In genomic region chr9:98191615-98192502, GRCh38 we compare ENCODE assay signal across 1 cellular context.
TF ChIP-seq lines count a peak whose summit lies in the region.

No MANE protein-coding gene starts in this region.

TF ChIP-seq in K562, 482 proteins besides CTCF, POLR2A, EP300 and RAD21 (continued from another document and continues in another):
- TF ChIP-seq ZNF232 (CRISPR knock-in tag; IDR thresholded peaks at IDR 0.05) (0 out of 2 replicates have a peak, but pooled peaks have one; percentile 10), ID3 (CRISPR knock-in tag; IDR thresholded peaks at IDR 0.05) (no peak), ID3 (tag; IDR thresholded peaks at IDR 0.05) (0 out of 2 replicates have a peak, but pooled peaks have one; percentile 25), NFIC (IDR thresholded peaks at IDR 0.05) (0 out of 2 replicates have a peak, but pooled peaks have one; percentile 36), ZNF583 (CRISPR knock-in tag; IDR thresholded peaks at IDR 0.05) (peak; percentile 25; the same call in 1 of the 2 replicates), NCOA2 (IDR thresholded peaks at IDR 0.05; ENCODE audit: partially characterized antibody in 2 of 2) (no peak), EGR1 (conservative IDR thresholded peaks at IDR 0.05) (peak; percentile 21; the same call in 1 of the 2 replicates), MTA1 (IDR thresholded peaks at IDR 0.05; ENCODE audit: borderline replicate concordance) (no peak), KAT7 (CRISPR knock-in tag; IDR thresholded peaks at IDR 0.05; ENCODE audit: borderline replicate concordance) (peak; percentile 53; the same call in 1 of the 2 replicates), MAZ (CRISPR knock-in tag; conservative IDR thresholded peaks at IDR 0.05 in 1 of 2, IDR thresholded peaks at IDR 0.05 in 1 of 2) (peak in 1 of 2 experiments; percentile 40; a peak in 1 of 4 replicates), HNRNPL (IDR thresholded peaks at IDR 0.05; ENCODE audit: low read depth, low read length) (no peak), ZNF3 (CRISPR knock-in tag; IDR thresholded peaks at IDR 0.05) (no peak), RB1 (IDR thresholded peaks at IDR 0.05; ENCODE audit: low read depth) (0 out of 2 replicates have a peak, but pooled peaks have one; percentile 4), FOXM1 (IDR thresholded peaks at IDR 0.05; ENCODE audit: low read depth) (no peak), FOXM1 (CRISPR knock-in tag; IDR thresholded peaks at IDR 0.05; ENCODE audit: low read depth) (0 out of 2 replicates have a peak, but pooled peaks have one; percentile 31), U2AF2 (optimal IDR thresholded peaks at IDR 0.05; ENCODE audit: low read depth, low read length) (no peak), E2F6 (IDR thresholded peaks at IDR 0.05; ENCODE audit: borderline replicate concordance in 1 of 2, extremely low read depth in 1 of 2, insufficient read depth in 1 of 2, insufficient read length in 1 of 2, low read depth in 1 of 2, low read length in 1 of 2, poor library complexity in 1 of 2, severe bottlenecking in 1 of 2) (peak in 1 of 2 experiments; percentile 27), RBM14 (IDR thresholded peaks at IDR 0.05; ENCODE audit: borderline replicate concordance, insufficient read depth, low read depth, low read length) (0 out of 2 replicates have a peak, but pooled peaks have one; percentile 45), DACH1 (IDR thresholded peaks at IDR 0.05; ENCODE audit: partially characterized antibody) (no peak), ETV5 (CRISPR knock-in tag; IDR thresholded peaks at IDR 0.05; ENCODE audit: low read depth) (no peak), NR2C1 (IDR thresholded peaks at IDR 0.05) (no peak), NR2C1 (tag; IDR thresholded peaks at IDR 0.05) (no peak), CREB1 (IDR thresholded peaks at IDR 0.05) (peak; percentile 5; the same call in 1 of the 2 replicates), CREB1 (CRISPR knock-in tag; IDR thresholded peaks at IDR 0.05) (no peak), FIP1L1 (IDR thresholded peaks at IDR 0.05; ENCODE audit: low read depth, low read length, poor library complexity, severe bottlenecking) (peak; percentile 35), ZNF12 (CRISPR knock-in tag; IDR thresholded peaks at IDR 0.05) (0 out of 2 replicates have a peak, but pooled peaks have one; percentile 26), RBM34 (IDR thresholded peaks at IDR 0.05; ENCODE audit: borderline replicate concordance, insufficient read depth, low read length) (no peak)
- TF ChIP-seq, protein P1, sequence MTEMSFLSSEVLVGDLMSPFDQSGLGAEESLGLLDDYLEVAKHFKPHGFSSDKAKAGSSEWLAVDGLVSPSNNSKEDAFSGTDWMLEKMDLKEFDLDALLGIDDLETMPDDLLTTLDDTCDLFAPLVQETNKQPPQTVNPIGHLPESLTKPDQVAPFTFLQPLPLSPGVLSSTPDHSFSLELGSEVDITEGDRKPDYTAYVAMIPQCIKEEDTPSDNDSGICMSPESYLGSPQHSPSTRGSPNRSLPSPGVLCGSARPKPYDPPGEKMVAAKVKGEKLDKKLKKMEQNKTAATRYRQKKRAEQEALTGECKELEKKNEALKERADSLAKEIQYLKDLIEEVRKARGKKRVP (CRISPR knock-in tag; IDR thresholded peaks at IDR 0.05) = no peak
- TF ChIP-seq, protein P2, sequence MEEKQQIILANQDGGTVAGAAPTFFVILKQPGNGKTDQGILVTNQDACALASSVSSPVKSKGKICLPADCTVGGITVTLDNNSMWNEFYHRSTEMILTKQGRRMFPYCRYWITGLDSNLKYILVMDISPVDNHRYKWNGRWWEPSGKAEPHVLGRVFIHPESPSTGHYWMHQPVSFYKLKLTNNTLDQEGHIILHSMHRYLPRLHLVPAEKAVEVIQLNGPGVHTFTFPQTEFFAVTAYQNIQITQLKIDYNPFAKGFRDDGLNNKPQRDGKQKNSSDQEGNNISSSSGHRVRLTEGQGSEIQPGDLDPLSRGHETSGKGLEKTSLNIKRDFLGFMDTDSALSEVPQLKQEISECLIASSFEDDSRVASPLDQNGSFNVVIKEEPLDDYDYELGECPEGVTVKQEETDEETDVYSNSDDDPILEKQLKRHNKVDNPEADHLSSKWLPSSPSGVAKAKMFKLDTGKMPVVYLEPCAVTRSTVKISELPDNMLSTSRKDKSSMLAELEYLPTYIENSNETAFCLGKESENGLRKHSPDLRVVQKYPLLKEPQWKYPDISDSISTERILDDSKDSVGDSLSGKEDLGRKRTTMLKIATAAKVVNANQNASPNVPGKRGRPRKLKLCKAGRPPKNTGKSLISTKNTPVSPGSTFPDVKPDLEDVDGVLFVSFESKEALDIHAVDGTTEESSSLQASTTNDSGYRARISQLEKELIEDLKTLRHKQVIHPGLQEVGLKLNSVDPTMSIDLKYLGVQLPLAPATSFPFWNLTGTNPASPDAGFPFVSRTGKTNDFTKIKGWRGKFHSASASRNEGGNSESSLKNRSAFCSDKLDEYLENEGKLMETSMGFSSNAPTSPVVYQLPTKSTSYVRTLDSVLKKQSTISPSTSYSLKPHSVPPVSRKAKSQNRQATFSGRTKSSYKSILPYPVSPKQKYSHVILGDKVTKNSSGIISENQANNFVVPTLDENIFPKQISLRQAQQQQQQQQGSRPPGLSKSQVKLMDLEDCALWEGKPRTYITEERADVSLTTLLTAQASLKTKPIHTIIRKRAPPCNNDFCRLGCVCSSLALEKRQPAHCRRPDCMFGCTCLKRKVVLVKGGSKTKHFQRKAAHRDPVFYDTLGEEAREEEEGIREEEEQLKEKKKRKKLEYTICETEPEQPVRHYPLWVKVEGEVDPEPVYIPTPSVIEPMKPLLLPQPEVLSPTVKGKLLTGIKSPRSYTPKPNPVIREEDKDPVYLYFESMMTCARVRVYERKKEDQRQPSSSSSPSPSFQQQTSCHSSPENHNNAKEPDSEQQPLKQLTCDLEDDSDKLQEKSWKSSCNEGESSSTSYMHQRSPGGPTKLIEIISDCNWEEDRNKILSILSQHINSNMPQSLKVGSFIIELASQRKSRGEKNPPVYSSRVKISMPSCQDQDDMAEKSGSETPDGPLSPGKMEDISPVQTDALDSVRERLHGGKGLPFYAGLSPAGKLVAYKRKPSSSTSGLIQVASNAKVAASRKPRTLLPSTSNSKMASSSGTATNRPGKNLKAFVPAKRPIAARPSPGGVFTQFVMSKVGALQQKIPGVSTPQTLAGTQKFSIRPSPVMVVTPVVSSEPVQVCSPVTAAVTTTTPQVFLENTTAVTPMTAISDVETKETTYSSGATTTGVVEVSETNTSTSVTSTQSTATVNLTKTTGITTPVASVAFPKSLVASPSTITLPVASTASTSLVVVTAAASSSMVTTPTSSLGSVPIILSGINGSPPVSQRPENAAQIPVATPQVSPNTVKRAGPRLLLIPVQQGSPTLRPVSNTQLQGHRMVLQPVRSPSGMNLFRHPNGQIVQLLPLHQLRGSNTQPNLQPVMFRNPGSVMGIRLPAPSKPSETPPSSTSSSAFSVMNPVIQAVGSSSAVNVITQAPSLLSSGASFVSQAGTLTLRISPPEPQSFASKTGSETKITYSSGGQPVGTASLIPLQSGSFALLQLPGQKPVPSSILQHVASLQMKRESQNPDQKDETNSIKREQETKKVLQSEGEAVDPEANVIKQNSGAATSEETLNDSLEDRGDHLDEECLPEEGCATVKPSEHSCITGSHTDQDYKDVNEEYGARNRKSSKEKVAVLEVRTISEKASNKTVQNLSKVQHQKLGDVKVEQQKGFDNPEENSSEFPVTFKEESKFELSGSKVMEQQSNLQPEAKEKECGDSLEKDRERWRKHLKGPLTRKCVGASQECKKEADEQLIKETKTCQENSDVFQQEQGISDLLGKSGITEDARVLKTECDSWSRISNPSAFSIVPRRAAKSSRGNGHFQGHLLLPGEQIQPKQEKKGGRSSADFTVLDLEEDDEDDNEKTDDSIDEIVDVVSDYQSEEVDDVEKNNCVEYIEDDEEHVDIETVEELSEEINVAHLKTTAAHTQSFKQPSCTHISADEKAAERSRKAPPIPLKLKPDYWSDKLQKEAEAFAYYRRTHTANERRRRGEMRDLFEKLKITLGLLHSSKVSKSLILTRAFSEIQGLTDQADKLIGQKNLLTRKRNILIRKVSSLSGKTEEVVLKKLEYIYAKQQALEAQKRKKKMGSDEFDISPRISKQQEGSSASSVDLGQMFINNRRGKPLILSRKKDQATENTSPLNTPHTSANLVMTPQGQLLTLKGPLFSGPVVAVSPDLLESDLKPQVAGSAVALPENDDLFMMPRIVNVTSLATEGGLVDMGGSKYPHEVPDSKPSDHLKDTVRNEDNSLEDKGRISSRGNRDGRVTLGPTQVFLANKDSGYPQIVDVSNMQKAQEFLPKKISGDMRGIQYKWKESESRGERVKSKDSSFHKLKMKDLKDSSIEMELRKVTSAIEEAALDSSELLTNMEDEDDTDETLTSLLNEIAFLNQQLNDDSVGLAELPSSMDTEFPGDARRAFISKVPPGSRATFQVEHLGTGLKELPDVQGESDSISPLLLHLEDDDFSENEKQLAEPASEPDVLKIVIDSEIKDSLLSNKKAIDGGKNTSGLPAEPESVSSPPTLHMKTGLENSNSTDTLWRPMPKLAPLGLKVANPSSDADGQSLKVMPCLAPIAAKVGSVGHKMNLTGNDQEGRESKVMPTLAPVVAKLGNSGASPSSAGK (IDR thresholded peaks at IDR 0.05) = 0 out of 2 replicates have a peak, but pooled peaks have one; percentile 5
- TF ChIP-seq, protein P3, sequence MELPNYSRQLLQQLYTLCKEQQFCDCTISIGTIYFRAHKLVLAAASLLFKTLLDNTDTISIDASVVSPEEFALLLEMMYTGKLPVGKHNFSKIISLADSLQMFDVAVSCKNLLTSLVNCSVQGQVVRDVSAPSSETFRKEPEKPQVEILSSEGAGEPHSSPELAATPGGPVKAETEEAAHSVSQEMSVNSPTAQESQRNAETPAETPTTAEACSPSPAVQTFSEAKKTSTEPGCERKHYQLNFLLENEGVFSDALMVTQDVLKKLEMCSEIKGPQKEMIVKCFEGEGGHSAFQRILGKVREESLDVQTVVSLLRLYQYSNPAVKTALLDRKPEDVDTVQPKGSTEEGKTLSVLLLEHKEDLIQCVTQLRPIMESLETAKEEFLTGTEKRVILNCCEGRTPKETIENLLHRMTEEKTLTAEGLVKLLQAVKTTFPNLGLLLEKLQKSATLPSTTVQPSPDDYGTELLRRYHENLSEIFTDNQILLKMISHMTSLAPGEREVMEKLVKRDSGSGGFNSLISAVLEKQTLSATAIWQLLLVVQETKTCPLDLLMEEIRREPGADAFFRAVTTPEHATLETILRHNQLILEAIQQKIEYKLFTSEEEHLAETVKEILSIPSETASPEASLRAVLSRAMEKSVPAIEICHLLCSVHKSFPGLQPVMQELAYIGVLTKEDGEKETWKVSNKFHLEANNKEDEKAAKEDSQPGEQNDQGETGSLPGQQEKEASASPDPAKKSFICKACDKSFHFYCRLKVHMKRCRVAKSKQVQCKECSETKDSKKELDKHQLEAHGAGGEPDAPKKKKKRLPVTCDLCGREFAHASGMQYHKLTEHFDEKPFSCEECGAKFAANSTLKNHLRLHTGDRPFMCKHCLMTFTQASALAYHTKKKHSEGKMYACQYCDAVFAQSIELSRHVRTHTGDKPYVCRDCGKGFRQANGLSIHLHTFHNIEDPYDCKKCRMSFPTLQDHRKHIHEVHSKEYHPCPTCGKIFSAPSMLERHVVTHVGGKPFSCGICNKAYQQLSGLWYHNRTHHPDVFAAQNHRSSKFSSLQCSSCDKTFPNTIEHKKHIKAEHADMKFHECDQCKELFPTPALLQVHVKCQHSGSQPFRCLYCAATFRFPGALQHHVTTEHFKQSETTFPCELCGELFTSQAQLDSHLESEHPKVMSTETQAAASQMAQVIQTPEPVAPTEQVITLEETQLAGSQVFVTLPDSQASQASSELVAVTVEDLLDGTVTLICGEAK (IDR thresholded peaks at IDR 0.05) = no peak
- TF ChIP-seq, protein P3 (CRISPR knock-in tag; IDR thresholded peaks at IDR 0.05) = no peak
- TF ChIP-seq, protein P4, sequence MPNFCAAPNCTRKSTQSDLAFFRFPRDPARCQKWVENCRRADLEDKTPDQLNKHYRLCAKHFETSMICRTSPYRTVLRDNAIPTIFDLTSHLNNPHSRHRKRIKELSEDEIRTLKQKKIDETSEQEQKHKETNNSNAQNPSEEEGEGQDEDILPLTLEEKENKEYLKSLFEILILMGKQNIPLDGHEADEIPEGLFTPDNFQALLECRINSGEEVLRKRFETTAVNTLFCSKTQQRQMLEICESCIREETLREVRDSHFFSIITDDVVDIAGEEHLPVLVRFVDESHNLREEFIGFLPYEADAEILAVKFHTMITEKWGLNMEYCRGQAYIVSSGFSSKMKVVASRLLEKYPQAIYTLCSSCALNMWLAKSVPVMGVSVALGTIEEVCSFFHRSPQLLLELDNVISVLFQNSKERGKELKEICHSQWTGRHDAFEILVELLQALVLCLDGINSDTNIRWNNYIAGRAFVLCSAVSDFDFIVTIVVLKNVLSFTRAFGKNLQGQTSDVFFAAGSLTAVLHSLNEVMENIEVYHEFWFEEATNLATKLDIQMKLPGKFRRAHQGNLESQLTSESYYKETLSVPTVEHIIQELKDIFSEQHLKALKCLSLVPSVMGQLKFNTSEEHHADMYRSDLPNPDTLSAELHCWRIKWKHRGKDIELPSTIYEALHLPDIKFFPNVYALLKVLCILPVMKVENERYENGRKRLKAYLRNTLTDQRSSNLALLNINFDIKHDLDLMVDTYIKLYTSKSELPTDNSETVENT (CRISPR knock-in tag; IDR thresholded peaks at IDR 0.05) = 0 out of 2 replicates have a peak, but pooled peaks have one; percentile 51
